In the genomic region with DNA sequence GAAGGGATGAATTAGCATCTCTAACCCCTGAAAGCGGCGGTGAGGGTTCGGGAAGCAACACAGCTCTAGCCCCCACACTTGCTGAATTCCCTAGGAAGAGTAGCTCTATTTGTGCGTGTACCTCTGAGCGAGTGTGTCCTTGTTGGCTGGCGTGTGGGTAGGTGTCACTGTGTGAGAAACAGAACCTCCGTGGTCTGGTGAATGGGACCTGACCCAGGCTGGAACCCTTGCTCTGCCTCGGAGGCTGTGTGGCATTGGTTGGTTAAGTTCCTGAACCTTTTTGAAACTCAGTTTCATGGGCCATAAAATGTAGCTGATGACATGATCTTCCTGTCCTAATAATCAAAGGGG, we compare ENCODE assay signal across 8 cellular contexts. TPM values are rescaled to one million over a fixed set of nuclear protein-coding genes. Genes with fewer than 3 reads are reported as not detected.
DNase-seq lines count a peak whose midpoint lies in the region; ATAC-seq, FAIRE-seq and TF ChIP-seq lines count a peak whose summit lies in the region.

No MANE protein-coding gene starts in this region.

- H3K4me1 ChIP-seq in mammary epithelial cell (ENCODE audit: insufficient read depth, low read length): peaks cover 36% of the 10 kb centered on the region
- peaks cover 14 to 38% (median 25%) of the 10 kb centered on the region in 3 donors for H3K4me1 ChIP-seq in pancreas

- H3K9me3 Mint-ChIP-seq in osteocyte (ENCODE audit: unreplicated experiment): no peaks in the 10 kb centered on the region

- ATAC-seq in GM18505 (IDR thresholded peaks at IDR 0.05; ENCODE audit: unreplicated experiment): peak; percentile 9
- ATAC-seq in HG03196 (IDR thresholded peaks at IDR 0.05; ENCODE audit: unreplicated experiment): peak; percentile 11
- ATAC-seq in pancreas: no peak
- no peak for ATAC-seq in Right ventricle myocardium inferior

- intact Hi-C loops in mammary epithelial cell (cut with micrococcal nuclease) (loop anchor here (1.0 kb wide), 2 partner anchors 8 to 60 kb away; a partner anchor contains a TSS), pancreas (cut with DNase I) (no loop called here), Right ventricle myocardium inferior (cut with DNase I) (no loop called here)

- TF ChIP-seq POLR2A in GM18505 (IDR thresholded peaks at IDR 0.05; ENCODE audit: borderline replicate concordance, extremely low read depth, insufficient read depth, insufficient read length): no peak

- no peaks in the 10 kb centered on the region for H3K27me3 ChIP-seq in mammary epithelial cell (ENCODE audit: insufficient read depth, low read length)
- H3K27me3 ChIP-seq in pancreas: no peaks in the 10 kb centered on the region

- DNase-seq in mammary epithelial cell: no peak
- DNase-seq in osteocyte (ENCODE audit: extremely low spot score, unreplicated experiment): no peak
- DNase-seq in pancreas: no peak
- DNase-seq in NCI-H1930 (lab: John Stamatoyannopoulos, UW): no peak
- DNase-seq in T1000 (lab: John Stamatoyannopoulos, UW): no peak
- DNase-seq in Right ventricle myocardium inferior (ENCODE audit: missing footprints): no peak

- no peak for TF ChIP-seq CTCF in mammary epithelial cell (conservative IDR thresholded peaks at IDR 0.05 in 1 of 2, IDR thresholded peaks at IDR 0.05 in 1 of 2; ENCODE audit: extremely low read depth in 1 of 2, insufficient read depth in 1 of 2, low read depth in 1 of 2, low read length in 2 of 2)
- no peak for TF ChIP-seq CTCF in osteocyte (IDR thresholded peaks at IDR 0.05)
- TF ChIP-seq CTCF in pancreas (IDR thresholded peaks at IDR 0.05): no peak

- BruUV-seq in mammary epithelial cell (replicated peaks; lab: Mats Ljungman, UMichigan): no TSS peak

- H3K27me3 Mint-ChIP-seq in osteocyte (ENCODE audit: unreplicated experiment): no peaks in the 10 kb centered on the region

- no peak overlapping the region for H3K9ac ChIP-seq in mammary epithelial cell (ENCODE audit: insufficient read depth, low read length)

- CTCF ChIA-PET in mammary epithelial cell (lab: Charles Lee; ENCODE audit: low non-redundant PET): no interaction called here

- peaks cover 8% of the 10 kb centered on the region for H3K36me3 ChIP-seq in mammary epithelial cell (ENCODE audit: insufficient read depth, low read length)
- H3K36me3 ChIP-seq in pancreas: peaks cover 3 to 7% (median 6%) of the 10 kb centered on the region in 3 donors

- peaks cover 2% of the 10 kb centered on the region for H3K36me3 Mint-ChIP-seq in osteocyte (ENCODE audit: unreplicated experiment)

- H3K9me3 ChIP-seq in mammary epithelial cell (replicated peaks; ENCODE audit: insufficient read depth, low read length): no peaks in the 10 kb centered on the region
- no peaks in the 10 kb centered on the region for H3K9me3 ChIP-seq in pancreas

- no peaks in the 10 kb centered on the region for H4K20me1 ChIP-seq in mammary epithelial cell (ENCODE audit: insufficient read depth, low read length)

- in situ Hi-C loops in mammary epithelial cell (cut with MboI; ENCODE audit: low sequenced_read_pairs in 2 of 2): no loop called here

- peaks cover 34% of the 10 kb centered on the region for H3K4me1 Mint-ChIP-seq in osteocyte (ENCODE audit: unreplicated experiment)

- peak overlapping the region; percentile 50 for H3K4me2 ChIP-seq in mammary epithelial cell (ENCODE audit: insufficient read depth, low read depth, low read length)

- H3K4me3 Mint-ChIP-seq in osteocyte (ENCODE audit: unreplicated experiment): peak overlapping the region; percentile 96

- H3K4me3 ChIP-seq in mammary epithelial cell (replicated peaks in 1 of 3; ENCODE audit: insufficient read depth in 1 of 3, low read depth in 2 of 3, low read length in 3 of 3): peak overlapping the region in 1 of 3 experiments; percentile 33
- H3K4me3 ChIP-seq in pancreas: peak overlapping the region in 1 of 4 donors; percentile 86

- 7% methylated on average over 5 of the region's 8 CpGs for WGBS in mammary epithelial cell (ENCODE audit: low coverage, missing lambda C conversion rate)
- 19 to 28% methylated on average over 8 of the region's 8 CpGs for WGBS in pancreas, 2 donors

- peaks cover 46% of the 10 kb centered on the region for H3K79me2 ChIP-seq in mammary epithelial cell (ENCODE audit: insufficient read depth, low read length)

- no peak for FAIRE-seq in pancreas (lab: Jason Lieb, UNC)

- dilution Hi-C loops in mammary epithelial cell (cut with HindIII; ENCODE audit: low sequenced_read_pairs): loop anchor here (5.0 to 10.0 kb wide), 4 partner anchors 38 to 243 kb away; no protein-coding TSS in a partner anchor

- H3K27ac ChIP-seq in mammary epithelial cell (ENCODE audit: insufficient read depth, low read depth, low read length) (no peak overlapping the region), pancreas (no peak overlapping the region)

- H2AFZ ChIP-seq in mammary epithelial cell (ENCODE audit: low read depth, low read length): peak overlapping the region; percentile 91

- peak overlapping the region; percentile 31 for H3K27ac Mint-ChIP-seq in osteocyte (ENCODE audit: unreplicated experiment)

RNA-seq across cellular contexts. Expression of a gene that starts 0.4 kb away (rescaled TPM):
- total RNA-seq in mammary epithelial cell (10 to 100 TPM; 37.6 to 42.8 TPM), osteocyte (63.2 and 69.0 TPM in 2 replicates), pancreas (10 to 100 TPM; 13.8 to 22.3 (median 16.1) TPM), Right ventricle myocardium inferior (26.4 TPM)
- polyA plus RNA-seq in mammary epithelial cell (33.2 TPM), pancreas (10 to 100 TPM; 25.0 to 29.2 TPM)
- 30.9 TPM for polyA minus RNA-seq in mammary epithelial cell

RNA-seq across cellular contexts. Expression of a gene that starts 9.1 kb away (rescaled TPM):
- total RNA-seq in mammary epithelial cell: 10 to 100 TPM; 10.0 to 11.9 TPM
- 24.4 TPM for polyA plus RNA-seq in mammary epithelial cell
- polyA minus RNA-seq in mammary epithelial cell: 8.0 TPM
- total RNA-seq in osteocyte: 17.2 and 18.2 TPM in 2 replicates
- total RNA-seq in pancreas: 10 to 100 TPM in 4 of 6 donors, 1 to 10 TPM in 2; 8.6 to 14.2 (median 12.8) TPM
- polyA plus RNA-seq in pancreas: 10 to 100 TPM; 15.3 to 30.4 TPM
- 6.3 TPM for total RNA-seq in Right ventricle myocardium inferior

RNA-seq across cellular contexts. Expression of a gene that starts 9.2 kb away (rescaled TPM):
- total RNA-seq in mammary epithelial cell (10 to 100 TPM; 15.6 to 17.7 TPM), osteocyte (21.0 and 25.9 TPM in 2 replicates), pancreas (10 to 100 TPM; 17.1 to 29.2 (median 18.6) TPM), Right ventricle myocardium inferior (16.7 TPM)
- polyA plus RNA-seq in mammary epithelial cell (34.8 TPM), pancreas (10 to 100 TPM; 40.9 to 41.8 TPM)
- 28.7 TPM for polyA minus RNA-seq in mammary epithelial cell

RNA-seq across cellular contexts. Expression of a gene that starts 14.2 kb away (rescaled TPM):
- total RNA-seq in mammary epithelial cell (under 1 TPM; 0.33 to 0.52 TPM), osteocyte (0.50 and 1.6 TPM in 2 replicates), pancreas (1 to 10 TPM in 3 of 6 donors, under 1 TPM in 3; 0.35 to 1.3 (median 1.1) TPM), Right ventricle myocardium inferior (not detected)
- polyA plus RNA-seq in mammary epithelial cell (0.33 TPM), pancreas (1 to 10 TPM; 5.1 to 8.3 TPM)
- not detected for polyA minus RNA-seq in mammary epithelial cell

RNA-seq across cellular contexts. Expression of a gene that starts 19.1 kb away (rescaled TPM):
- total RNA-seq in mammary epithelial cell: 10 to 100 TPM in 1 of 2 donors, 1 to 10 TPM in 1; 9.2 to 23.3 TPM
- polyA plus RNA-seq in mammary epithelial cell: 29.2 TPM
- polyA minus RNA-seq in mammary epithelial cell: 3.3 TPM
- total RNA-seq in osteocyte: 12.8 and 13.7 TPM in 2 replicates
- total RNA-seq in pancreas: 10 to 100 TPM; 10.3 to 23.0 (median 12.2) TPM
- 10 to 100 TPM; 17.5 to 29.5 TPM for polyA plus RNA-seq in pancreas
- total RNA-seq in Right ventricle myocardium inferior: 14.7 TPM

Comparison
In these comparisons a context has a peak if more than half of its experiments do, and no peak if none do; other contexts are left out.
1. ATAC-seq: peak in GM18505 (single experiment) and HG03196 (single experiment); none in pancreas (0 of 4) and Right ventricle myocardium inferior (single experiment).